ENCODE assay signal across 19 cellular contexts in the genomic region with DNA sequence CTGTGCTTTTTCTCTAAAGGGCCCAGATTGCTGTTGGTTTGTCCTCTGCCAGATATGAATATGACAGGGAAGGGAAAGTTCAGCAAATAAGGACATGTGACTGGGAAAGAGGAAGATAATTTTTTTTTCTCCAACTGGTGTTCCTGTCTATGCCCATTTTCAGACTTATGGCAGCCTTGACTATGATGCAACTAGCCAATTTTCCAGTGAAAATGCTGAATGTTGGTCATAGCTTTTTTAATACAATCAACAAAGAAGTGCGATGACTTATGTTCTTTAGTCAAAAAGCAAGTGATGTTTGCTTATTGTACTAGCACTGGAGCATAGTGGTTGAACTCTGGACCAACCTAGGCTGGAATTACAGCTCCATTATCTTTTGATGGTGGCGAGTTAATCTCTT. TPM values are rescaled to one million over a fixed set of nuclear protein-coding genes. Genes with fewer than 3 reads are reported as not detected.
DNase-seq lines count a peak whose midpoint lies in the region; ATAC-seq and TF ChIP-seq lines count a peak whose summit lies in the region.
"Had no signal": no experiment of that assay in that cellular context is flagged by ENCODE, and none has a peak within 500 bp of the region (broad histone marks: within the 10 kb centered on the region; RNA-seq: fewer than 3 reads in every experiment).

No MANE protein-coding gene starts in this region.

- H3K4me3 ChIP-seq in left ventricle myocardium inferior (no peak overlapping the region), right atrium auricular region (no peak overlapping the region), left lung (no peak overlapping the region)
- H3K4me3 ChIP-seq: HAP-1 had no signal

- H3K36me3 ChIP-seq in left ventricle myocardium inferior (peaks cover 97% of the 10 kb centered on the region), right atrium auricular region (peaks cover 81% of the 10 kb centered on the region), left lung (peaks cover 0 to 62% of the 10 kb centered on the region in 2 donors)

- peaks cover 13% of the 10 kb centered on the region for H3K4me1 Mint-ChIP-seq in WTC11

- peaks cover 96% of the 10 kb centered on the region for H3K4me1 ChIP-seq in left ventricle myocardium inferior
- H3K4me1 ChIP-seq in right atrium auricular region, result peaks cover 0 to 33% of the 10 kb centered on the region in 2 donors
- H3K4me1 ChIP-seq in left lung, result peaks cover 0 to 10% of the 10 kb centered on the region in 2 donors

- H3K27me3 ChIP-seq in left ventricle myocardium inferior (ENCODE audit: low read depth) (no peaks in the 10 kb centered on the region), right atrium auricular region (no peaks in the 10 kb centered on the region), left lung (no peaks in the 10 kb centered on the region)

- no peak overlapping the region for H3K4me3 Mint-ChIP-seq in WTC11

- H3K9me3 ChIP-seq in left ventricle myocardium inferior (replicated peaks), result no peaks in the 10 kb centered on the region
- H3K9me3 ChIP-seq in right atrium auricular region, result no peaks in the 10 kb centered on the region
- no peaks in the 10 kb centered on the region for H3K9me3 ChIP-seq in left lung
- H3K9me3 ChIP-seq: HAP-1 had no signal

- H3K27me3 Mint-ChIP-seq in WTC11 (ENCODE audit: low read depth), result no peaks in the 10 kb centered on the region

- H3K27ac ChIP-seq in left ventricle myocardium inferior (replicated peaks), result peak overlapping the region; percentile 3
- no peak overlapping the region for H3K27ac ChIP-seq in right atrium auricular region
- no peak overlapping the region for H3K27ac ChIP-seq in left lung
- H3K27ac ChIP-seq: HL-60 had no signal

- POLR2A ChIA-PET in WTC11 (lab: Charles Lee), result no interaction called here

- no peak for DNase-seq in left ventricle myocardium inferior
- no peak for DNase-seq in right atrium auricular region (ENCODE audit: low spot score)
- DNase-seq in WTC11 (ENCODE audit: low spot score), result no peak
- no peak for DNase-seq in left lung
- no peak for DNase-seq in Ammon's horn (ENCODE audit: low spot score)
- DNase-seq in NCI-H2029 (lab: John Stamatoyannopoulos, UW), result no peak
- DNase-seq in NCI-H69 (lab: John Stamatoyannopoulos, UW), result no peak
- DNase-seq: C1 segment of cervical spinal cord; DMS 273 treated with DMSO at 0.1 percent for 48 hours; DND-41; IMR-90; Karpas-422; MM.1S; NCI-H1105; NCI-H748 treated with DMSO at 0.1 percent for 48 hours; NK-92 treated with Interleukin-12 subunit alpha and Interleukin-12 subunit beta, amount 100 ng/mL, for 24 hours; SIG-M5 had no signal

- intact Hi-C loops in left ventricle myocardium inferior (cut with micrococcal nuclease), result no loop called here
- intact Hi-C loops in left lung (cut with DNase I), result no loop called here

- no peak for ATAC-seq in WTC11
- ATAC-seq in left lung, result peak; percentile 41

- H3K36me3 Mint-ChIP-seq in WTC11, result peaks cover 68% of the 10 kb centered on the region

- CTCF ChIA-PET in WTC11 (lab: Charles Lee), result interaction anchor here (1.1 kb wide), 1 partner anchor 265 kb away, joined by 3 read pairs; no protein-coding TSS in a partner anchor

- TF ChIP-seq CTCF in left ventricle myocardium inferior (IDR thresholded peaks at IDR 0.05; ENCODE audit: borderline replicate concordance) (no peak), right atrium auricular region (IDR thresholded peaks at IDR 0.05) (no peak), WTC11 (IDR thresholded peaks at IDR 0.05) (no peak), left lung (IDR thresholded peaks at IDR 0.05) (no peak)

- H3K27ac Mint-ChIP-seq in WTC11, result peak overlapping the region; percentile 12

- H3K9me3 Mint-ChIP-seq in WTC11, result no peaks in the 10 kb centered on the region

TF ChIP-seq in WTC11, 78 proteins besides CTCF, POLR2A, EP300 and RAD21:
- TF ChIP-seq GABPB1 (CRISPR knock-in tag; IDR thresholded peaks at IDR 0.05) (0 out of 2 replicates have a peak, but pooled peaks have one; percentile 36), FOXP1 (CRISPR knock-in tag; IDR thresholded peaks at IDR 0.05; ENCODE audit: borderline replicate concordance) (no peak)

RNA-seq across cellular contexts. Expression of gene MDH1, which starts 7.7 kb away (rescaled TPM):
- total RNA-seq in left ventricle myocardium inferior (1,481 TPM), right atrium auricular region (1,000 to 10,000 TPM in 1 of 2 donors, 100 to 1,000 TPM in 1; 837 to 1,569 TPM), WTC11 (2021) (255 to 268 TPM (median 259 TPM) in 3 replicates), left lung (100 to 1,000 TPM; 129 to 130 TPM)

RNA-seq across cellular contexts. Expression of gene WDPCP, which starts 8.2 kb away (rescaled TPM):
- total RNA-seq in left ventricle myocardium inferior, result 18.8 TPM
- 10 to 100 TPM in 1 of 2 donors, 1 to 10 TPM in 1; 8.7 to 12.6 TPM for total RNA-seq in right atrium auricular region
- total RNA-seq in WTC11 (2021), result 7.3 to 11.6 TPM (median 10.9 TPM) in 3 replicates
- total RNA-seq in left lung, result 10 to 100 TPM in 1 of 2 donors, 1 to 10 TPM in 1; 9.0 to 10.8 TPM
